In the genomic region with DNA sequence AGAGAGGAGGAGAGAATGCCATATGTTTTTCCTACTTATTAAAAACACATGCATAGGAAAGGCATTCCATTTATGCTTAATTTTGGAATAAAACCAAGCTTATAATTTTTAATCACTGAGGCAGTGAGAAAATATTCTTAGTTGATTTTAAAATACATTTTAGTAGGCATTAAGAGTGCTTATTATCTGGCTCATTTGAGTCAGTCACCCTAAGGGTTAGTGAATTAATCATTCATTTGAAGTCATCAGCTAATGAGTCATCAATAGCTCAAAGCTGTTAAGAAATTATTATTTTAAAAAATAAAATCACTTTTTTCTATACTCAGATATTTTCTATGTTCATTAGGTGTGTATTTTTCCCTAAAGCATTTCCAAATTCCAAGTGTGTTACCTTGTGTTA, we compare ENCODE assay signal across 18 cellular contexts.
DNase-seq lines count a peak whose midpoint lies in the region; ATAC-seq, FAIRE-seq and TF ChIP-seq lines count a peak whose summit lies in the region.
"Had no signal": no experiment of that assay in that cellular context is flagged by ENCODE, and none has a peak within 500 bp of the region (broad histone marks: within the 10 kb centered on the region; RNA-seq: fewer than 3 reads in every experiment).

No MANE protein-coding gene starts in this region.

- peaks cover 31% of the 10 kb centered on the region; the same call in 1 of the 2 replicates for H3K36me3 Mint-ChIP-seq in HFFc6 (ENCODE audit: low read depth)
- H3K36me3 Mint-ChIP-seq in activated CD4-positive, alpha-beta T cell treated with anti-CD3 and anti-CD28 coated beads, Interleukin-2, amount 10 ng/mL, durations not matched to agents 24 days and 14 days (ENCODE audit: low read depth), result peaks cover 1% of the 10 kb centered on the region

- peak overlapping the region; percentile 32 for H3K27ac Mint-ChIP-seq in HFFc6
- H3K27ac Mint-ChIP-seq in activated CD4-positive, alpha-beta T cell treated with anti-CD3 and anti-CD28 coated beads, Interleukin-2, amount 10 ng/mL, durations not matched to agents 24 days and 14 days, result no peak overlapping the region
- H3K27ac Mint-ChIP-seq: B cell had no signal

- FAIRE-seq in bronchial epithelial cell (lab: Jason Lieb, UNC) (no peak), keratinocyte (lab: Jason Lieb, UNC) (peak; percentile 44)
- FAIRE-seq: GM12891, RCC 7860 had no signal

- H3K36me3 ChIP-seq in bronchial epithelial cell (ENCODE audit: control insufficient read depth, insufficient read depth, low read length) (no peaks in the 10 kb centered on the region), keratinocyte (ENCODE audit: control insufficient read depth in 2 of 2, extremely low read depth in 1 of 2, insufficient read depth in 2 of 2, low read length in 2 of 2) (no peaks in the 10 kb centered on the region), mucosa of descending colon (ENCODE audit: low read depth) (no peaks in the 10 kb centered on the region)

- no peaks in the 10 kb centered on the region; the same call in none of the 2 replicates for H3K27me3 Mint-ChIP-seq in HFFc6 (ENCODE audit: insufficient read depth)
- H3K27me3 Mint-ChIP-seq in activated CD4-positive, alpha-beta T cell treated with anti-CD3 and anti-CD28 coated beads, Interleukin-2, amount 10 ng/mL, durations not matched to agents 24 days and 14 days, result peaks cover 2% of the 10 kb centered on the region
- H3K27me3 Mint-ChIP-seq: B cell had no signal

- H3K27me3 ChIP-seq in bronchial epithelial cell (ENCODE audit: control insufficient read depth, insufficient read depth, low read length) (no peaks in the 10 kb centered on the region), keratinocyte (ENCODE audit: control insufficient read depth, extremely low read depth, insufficient read depth, low read length) (no peaks in the 10 kb centered on the region)

- H3K9me3 ChIP-seq in keratinocyte (ENCODE audit: control insufficient read depth, low read depth, low read length), result no peaks in the 10 kb centered on the region
- no peaks in the 10 kb centered on the region for H3K9me3 ChIP-seq in mucosa of descending colon

- H4K20me1 ChIP-seq in keratinocyte (ENCODE audit: control insufficient read depth, extremely low read depth, insufficient read depth, low read length), result no peaks in the 10 kb centered on the region

- dilution Hi-C loops in keratinocyte (cut with MboI; ENCODE audit: extremely low pct_ligation_motif_present, low sequenced_read_pairs), result no loop called here

- H3K4me1 ChIP-seq in keratinocyte (ENCODE audit: control insufficient read depth, extremely low read depth, insufficient read depth, low read length) (peaks cover 13% of the 10 kb centered on the region), mucosa of descending colon (ENCODE audit: low read depth) (no peaks in the 10 kb centered on the region)

- DNase-seq in EH (ENCODE audit: low read depth) (peak; percentile 12), HFFc6 (no peak), bronchial epithelial cell (ENCODE audit: low read depth) (peak; percentile 79), keratinocyte (ENCODE audit: low read depth, low spot score) (peak; percentile 36), mucosa of descending colon (no peak), SIG-M5 (lab: John Stamatoyannopoulos, UW) (no peak), DMS53 treated with DMSO at 0.1 percent for 48 hours (lab: John Stamatoyannopoulos, UW; ENCODE audit: unreplicated experiment) (no peak)
- no peak for DNase-seq in activated CD4-positive, alpha-beta T cell treated with anti-CD3 and anti-CD28 coated beads, Interleukin-2, amount 10 ng/mL, durations not matched to agents 24 days and 14 days
- DNase-seq: MV-4-11, NCI-H187, NCI-H2107, NCI-H510A treated with DMSO at 0.1 percent for 48 hours, NCI-H774, SHP77 had no signal

- peaks cover 41% of the 10 kb centered on the region for H3K4me1 Mint-ChIP-seq in HFFc6 (ENCODE audit: low read depth)
- no peaks in the 10 kb centered on the region for H3K4me1 Mint-ChIP-seq in activated CD4-positive, alpha-beta T cell treated with anti-CD3 and anti-CD28 coated beads, Interleukin-2, amount 10 ng/mL, durations not matched to agents 24 days and 14 days

- no peaks in the 10 kb centered on the region for H3K9me3 Mint-ChIP-seq in HFFc6
- H3K9me3 Mint-ChIP-seq in activated CD4-positive, alpha-beta T cell treated with anti-CD3 and anti-CD28 coated beads, Interleukin-2, amount 10 ng/mL, durations not matched to agents 24 days and 14 days, result peaks cover 13% of the 10 kb centered on the region

- H3K27ac ChIP-seq in keratinocyte (ENCODE audit: control insufficient read depth, insufficient read depth, low read length), result peak overlapping the region; percentile 15
- H3K27ac ChIP-seq: KMS-11 had no signal

- ATAC-seq in mucosa of descending colon, result no peak

- H3K9ac ChIP-seq in keratinocyte (ENCODE audit: control insufficient read depth, extremely low read depth, insufficient read depth, low read length), result no peak overlapping the region
- H3K9ac ChIP-seq: KMS-11 had no signal

- H2AFZ ChIP-seq in keratinocyte (ENCODE audit: control insufficient read depth, low read length), result no peak overlapping the region

- H3K4me3 Mint-ChIP-seq in HFFc6, result peak overlapping the region; percentile 6; the same call in 1 of the 2 replicates
- H3K4me3 Mint-ChIP-seq in activated CD4-positive, alpha-beta T cell treated with anti-CD3 and anti-CD28 coated beads, Interleukin-2, amount 10 ng/mL, durations not matched to agents 24 days and 14 days, result no peak overlapping the region
- H3K4me3 Mint-ChIP-seq: B cell had no signal

- peak overlapping the region; percentile 44 for H3K4me2 ChIP-seq in keratinocyte (ENCODE audit: control insufficient read depth, extremely low read depth, insufficient read depth, low read depth, low read length)
- H3K4me2 ChIP-seq: KMS-11 had no signal

- intact Hi-C loops in mucosa of descending colon (cut with DNase I, micrococcal nuclease), result no loop called here
- intact Hi-C loops in activated CD4-positive, alpha-beta T cell treated with anti-CD3 and anti-CD28 coated beads, Interleukin-2, amount 10 ng/mL, durations not matched to agents 24 days and 14 days (cut with micrococcal nuclease), result no loop called here

- no peaks in the 10 kb centered on the region for H3K9me1 ChIP-seq in keratinocyte (ENCODE audit: control insufficient read depth, extremely low read depth, insufficient read depth, low read length)

- H3K4me3 ChIP-seq in bronchial epithelial cell (ENCODE audit: low read depth, low read length), result no peak overlapping the region
- H3K4me3 ChIP-seq in keratinocyte (ENCODE audit: control insufficient read depth in 2 of 3, extremely low read depth in 1 of 3, insufficient read depth in 2 of 3, low read depth in 1 of 3, low read length in 3 of 3), result no peak overlapping the region
- H3K4me3 ChIP-seq in mucosa of descending colon, result no peak overlapping the region

- TF ChIP-seq CTCF in HFFc6 (IDR thresholded peaks at IDR 0.05) (no peak), bronchial epithelial cell (IDR thresholded peaks at IDR 0.05; ENCODE audit: insufficient read depth, low read length, severe bottlenecking) (no peak), keratinocyte (optimal IDR thresholded peaks at IDR 0.05 in 1 of 3, IDR thresholded peaks at IDR 0.05 in 1 of 3, conservative IDR thresholded peaks at IDR 0.05 in 1 of 3; ENCODE audit: extremely low read depth in 1 of 3, insufficient read depth in 2 of 3, low read length in 3 of 3) (no peak), mucosa of descending colon (IDR thresholded peaks at IDR 0.05) (no peak)

- H3K79me2 ChIP-seq in keratinocyte (ENCODE audit: control insufficient read depth, insufficient read depth, low read length), result no peaks in the 10 kb centered on the region

Comparison
In these comparisons a context has a peak if more than half of its experiments do, and no peak if none do; other contexts are left out.
1. DNase-seq: peak in EH (single experiment), bronchial epithelial cell (single experiment) and keratinocyte (single experiment); none in HFFc6 (single experiment), mucosa of descending colon (0 of 3), SIG-M5 (single experiment), activated CD4-positive, alpha-beta T cell treated with anti-CD3 and anti-CD28 coated beads, Interleukin-2, amount 10 ng/mL, durations not matched to agents 24 days and 14 days (single experiment) and DMS53 treated with DMSO at 0.1 percent for 48 hours (single experiment).